ENCODE assay signal across 8 cellular contexts in the genomic region with DNA sequence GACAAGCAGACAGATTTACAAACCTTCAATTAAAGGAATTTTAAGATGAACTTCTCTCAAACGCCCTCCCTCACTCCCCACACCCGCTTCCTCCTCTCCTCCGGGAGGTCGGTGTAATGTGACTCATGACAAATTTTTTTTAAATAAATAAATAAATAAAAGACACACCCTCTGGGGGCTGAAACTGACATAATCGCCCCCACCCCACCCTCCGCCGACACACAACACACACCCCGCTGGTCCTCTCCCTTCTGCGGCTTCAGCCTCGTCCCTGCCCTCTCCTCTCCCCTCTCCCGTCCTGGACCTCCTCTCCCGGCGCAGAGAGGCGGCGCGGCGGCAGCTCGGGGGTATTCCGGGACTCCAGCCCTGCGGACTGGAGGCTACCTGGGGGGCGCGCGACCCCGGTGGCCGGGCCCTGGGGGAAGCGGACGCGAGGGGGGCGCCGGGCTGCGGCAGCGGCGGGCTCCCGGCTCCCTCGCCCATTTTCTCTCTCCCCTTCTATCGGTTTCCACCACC.
DNase-seq lines count a peak whose midpoint lies in the region; ATAC-seq lines count a peak whose summit lies in the region.

No MANE protein-coding gene starts in this region.

- peak overlapping the region; percentile 100 for H3K27ac Mint-ChIP-seq in memory B cell

- H3K27me3 Mint-ChIP-seq in memory B cell = peaks cover 2% of the 10 kb centered on the region

- ATAC-seq in memory B cell (ENCODE audit: low read depth) = peak; percentile 2

- peaks cover 24% of the 10 kb centered on the region for H3K4me1 Mint-ChIP-seq in memory B cell

- H3K36me3 Mint-ChIP-seq in memory B cell = peaks cover 2% of the 10 kb centered on the region

- H3K9me3 Mint-ChIP-seq in memory B cell = no peaks in the 10 kb centered on the region

- peak overlapping the region; percentile 100 for H3K4me3 Mint-ChIP-seq in memory B cell

- peak; percentile 74 for DNase-seq in GM03348 (ENCODE audit: low spot score)
- DNase-seq in HCEC 1CT = peak; percentile 72
- DNase-seq in MV-4-11 (lab: John Stamatoyannopoulos, UW) = peak; percentile 57
- DNase-seq in activated CD4-positive, alpha-beta T cell treated with anti-CD3 and anti-CD28 coated beads, Interleukin-2, amount 50 U/mL, for 1 hour = peak; percentile 43
- DNase-seq in effector CD4-positive, alpha-beta T cell = peak; percentile 58
- DNase-seq in memory B cell (ENCODE audit: low spot score in 2 of 2) = peak in 1 of 2 donors; percentile 30
- peak in 2 of 3 donors; percentile 19 to 33 for DNase-seq in stimulated activated CD4-positive, alpha-beta T cell treated with anti-CD3 and anti-CD28 coated beads, TNF-alpha, amount 100 ng/mL, for 48 hours (ENCODE audit: low read depth in 3 of 3)
- DNase-seq in GM19238 (ENCODE audit: insufficient read length, low spot score) = no peak
